In genomic region chr22:21634844-21635243, GRCh38 we compare ENCODE assay signal across 20 cellular contexts. TPM values are rescaled to one million over a fixed set of nuclear protein-coding genes. Genes with fewer than 3 reads are reported as not detected.
DNase-seq lines count a peak whose midpoint lies in the region; FAIRE-seq and TF ChIP-seq lines count a peak whose summit lies in the region.
"Had no signal": no experiment of that assay in that cellular context is flagged by ENCODE, and none has a peak within 500 bp of the region (broad histone marks: within the 10 kb centered on the region; RNA-seq: fewer than 3 reads in every experiment).

No MANE protein-coding gene starts in this region.

- intact Hi-C loops in kidney (cut with DNase I): no loop called here

- H3K4ac ChIP-seq in neuronal stem cell (ENCODE audit: low read length): no peak overlapping the region

- H2BK12ac ChIP-seq in neuronal stem cell (ENCODE audit: low read length): no peak overlapping the region

- no peak for FAIRE-seq in kidney (lab: Jason Lieb, UNC)
- FAIRE-seq: GM12891, GM18507 had no signal

- no peaks in the 10 kb centered on the region for H3K4me1 ChIP-seq in kidney (ENCODE audit: control insufficient read depth in 1 of 2, insufficient read depth in 1 of 2, low read depth in 1 of 2, low read length in 2 of 2)
- H3K4me1 ChIP-seq in neuronal stem cell (ENCODE audit: control insufficient read depth in 2 of 2, insufficient read depth in 1 of 2, low read depth in 1 of 2, low read length in 2 of 2): no peaks in the 10 kb centered on the region

- H4K8ac ChIP-seq in neuronal stem cell (ENCODE audit: low read depth, low read length): no peak overlapping the region

- H3K27ac ChIP-seq in WERI-Rb-1: no peak overlapping the region; the same call in 1 of the 2 replicates
- no peak overlapping the region for H3K27ac ChIP-seq in kidney (ENCODE audit: low read depth in 2 of 2, low read length in 2 of 2)
- H3K27ac ChIP-seq in neuronal stem cell (replicated peaks; ENCODE audit: low read length): no peak overlapping the region

- H3K27me3 ChIP-seq in H7 (ENCODE audit: control insufficient read depth, insufficient read depth, low read length): peaks cover 2% of the 10 kb centered on the region
- no peaks in the 10 kb centered on the region for H3K27me3 ChIP-seq in WERI-Rb-1 (ENCODE audit: insufficient read depth, low read depth, severe bottlenecking)
- peaks cover 0 to 2% (median 0%) of the 10 kb centered on the region in 3 experiments for H3K27me3 ChIP-seq in neuronal stem cell (ENCODE audit: control insufficient read depth in 3 of 3, insufficient read depth in 3 of 3, low read depth in 1 of 3, low read length in 3 of 3)

- H3K9me3 ChIP-seq in WERI-Rb-1 (ENCODE audit: severe bottlenecking) (no peaks in the 10 kb centered on the region), kidney (ENCODE audit: control insufficient read depth in 1 of 2, low read length in 2 of 2) (no peaks in the 10 kb centered on the region), neuronal stem cell (replicated peaks in 1 of 2; ENCODE audit: control insufficient read depth in 2 of 2, insufficient read depth in 1 of 2, low read depth in 1 of 2, low read length in 2 of 2) (peaks cover 0 to 2% of the 10 kb centered on the region in 2 donors)

- TF ChIP-seq POLR2A in erythroblast (IDR thresholded peaks at IDR 0.05; ENCODE audit: low read length): no peak

- peak overlapping the region; percentile 75 for H2AK5ac ChIP-seq in neuronal stem cell (ENCODE audit: low read depth, low read length)

- no peak overlapping the region for H3K18ac ChIP-seq in neuronal stem cell (ENCODE audit: low read length)

- H3K79me1 ChIP-seq in neuronal stem cell (ENCODE audit: low read depth, low read length): no peaks in the 10 kb centered on the region

- H3K14ac ChIP-seq in neuronal stem cell (ENCODE audit: low read length): no peak overlapping the region

- no peak overlapping the region for H2BK15ac ChIP-seq in neuronal stem cell (ENCODE audit: low read length)

- no peak overlapping the region for H2AFZ ChIP-seq in neuronal stem cell (ENCODE audit: low read length)

- H2BK5ac ChIP-seq in neuronal stem cell (ENCODE audit: low read length): no peak overlapping the region

- H2BK120ac ChIP-seq in neuronal stem cell (ENCODE audit: low read depth, low read length): no peak overlapping the region

- no peak overlapping the region for H4K91ac ChIP-seq in neuronal stem cell (ENCODE audit: low read depth, low read length, poor library complexity)

- H3K36me3 ChIP-seq in H7 (replicated peaks; ENCODE audit: control insufficient read depth, insufficient read depth, low read length) (no peaks in the 10 kb centered on the region), WERI-Rb-1 (no peaks in the 10 kb centered on the region), kidney (ENCODE audit: control insufficient read depth in 1 of 2, insufficient read depth in 2 of 2, low read length in 2 of 2) (no peaks in the 10 kb centered on the region), neuronal stem cell (replicated peaks in 1 of 2; ENCODE audit: control insufficient read depth in 2 of 2, insufficient read depth in 2 of 2, low read length in 2 of 2) (no peaks in the 10 kb centered on the region)

- H3K4me2 ChIP-seq in neuronal stem cell (ENCODE audit: insufficient read depth, low read length, poor library complexity, severe bottlenecking): no peak overlapping the region

- H3K4me3 ChIP-seq in H7 (ENCODE audit: insufficient read depth, low read depth, low read length) (no peak overlapping the region), WERI-Rb-1 (ENCODE audit: low read depth, low read length) (no peak overlapping the region), kidney (ENCODE audit: low read length in 2 of 2) (no peak overlapping the region), neuronal stem cell (ENCODE audit: low read length in 2 of 2) (no peak overlapping the region)

- no CpG with 5 or more reads among the region's 19 CpGs for WGBS in neuronal stem cell (ENCODE audit: extremely low coverage in 2 of 2, insufficient read length in 2 of 2, insufficient replicate concordance in 1 of 2), 2 donors

- TF ChIP-seq CTCF in WERI-Rb-1 (IDR thresholded peaks at IDR 0.05; ENCODE audit: low read depth, low read length) (no peak), kidney (IDR thresholded peaks at IDR 0.05; ENCODE audit: borderline replicate concordance, extremely low read depth, insufficient read depth) (no peak)

- DNase-seq in H7 (peak; percentile 49), WERI-Rb-1 (peak; percentile 32), kidney (peak; percentile 46), neuronal stem cell (ENCODE audit: low spot score) (no peak), kidney tubule cell (ENCODE audit: low spot score) (no peak), hypothalamus (lab: John Stamatoyannopoulos, UW) (no peak), erythroblast (lab: John Stamatoyannopoulos, UW) (no peak)
- DNase-seq: C1 segment of cervical spinal cord; Calu3; CD4-positive, alpha-beta memory T cell; COR-L47; DMS53; DMS79 treated with DMSO at 0.1 percent for 48 hours; GF-D8; GOT3; H9 had no signal

- peak overlapping the region; percentile 80 for H3K23ac ChIP-seq in neuronal stem cell (ENCODE audit: low read depth, low read length, poor library complexity)

- H3K9ac ChIP-seq in kidney (ENCODE audit: low read length in 2 of 2) (no peak overlapping the region), neuronal stem cell (ENCODE audit: low read depth, low read length, poor library complexity) (no peak overlapping the region)

RNA-seq across cellular contexts. Expression of gene CCDC116, which starts 2.3 kb away (rescaled TPM):
- total RNA-seq in H7 (2014; rRNA removed; shearing (Covaris generic)): 0.48 and 0.55 TPM in 2 replicates
- 0.22 TPM for total RNA-seq in kidney
- 0.22 TPM for polyA plus RNA-seq in kidney (ENCODE audit: insufficient read depth, low read depth, low replicate concordance)
- polyA plus RNA-seq in neuronal stem cell (2013, experiment 1 of 2): 0.10 TPM
- 0.18 TPM for polyA plus RNA-seq in neuronal stem cell (2013, experiment 2 of 2)
- total RNA-seq: A172, Calu3, G401 had no signal
- polyA plus RNA-seq: CD4-positive, alpha-beta memory T cell had no signal

RNA-seq across cellular contexts. Expression of gene YDJC, which starts 5.0 kb away (rescaled TPM):
- 53.0 and 57.3 TPM in 2 replicates for total RNA-seq in H7 (2014; rRNA removed; shearing (Covaris generic))
- total RNA-seq in kidney: 24.7 TPM
- 28.2 TPM for polyA plus RNA-seq in kidney (ENCODE audit: insufficient read depth, low read depth, low replicate concordance)
- polyA plus RNA-seq in neuronal stem cell (2013, experiment 1 of 2): 14.9 TPM
- polyA plus RNA-seq in neuronal stem cell (2013, experiment 2 of 2): 14.0 TPM

RNA-seq across cellular contexts. Expression of gene SDF2L1, which starts 7.3 kb away (rescaled TPM):
- 29.3 and 54.0 TPM in 2 replicates for total RNA-seq in H7 (2014; rRNA removed; shearing (Covaris generic))
- 56.1 TPM for total RNA-seq in kidney
- polyA plus RNA-seq in kidney (ENCODE audit: insufficient read depth, low read depth, low replicate concordance): 79.6 TPM
- polyA plus RNA-seq in neuronal stem cell (2013, experiment 1 of 2): 9.6 TPM
- 9.4 TPM for polyA plus RNA-seq in neuronal stem cell (2013, experiment 2 of 2)

RNA-seq across cellular contexts. Expression of gene PPIL2, which starts 31.0 kb away (rescaled TPM):
- total RNA-seq in H7 (2014; rRNA removed; shearing (Covaris generic)): 23.1 and 23.5 TPM in 2 replicates
- total RNA-seq in kidney: 46.9 TPM
- polyA plus RNA-seq in kidney (ENCODE audit: insufficient read depth, low read depth, low replicate concordance): 31.6 TPM
- 23.0 TPM for polyA plus RNA-seq in neuronal stem cell (2013, experiment 1 of 2)
- 23.7 TPM for polyA plus RNA-seq in neuronal stem cell (2013, experiment 2 of 2)

Comparison
In these comparisons a context has a peak if more than half of its experiments do, and no peak if none do; other contexts are left out.
1. DNase-seq: peak in H7 (single experiment), WERI-Rb-1 (single experiment) and kidney (single experiment); none in neuronal stem cell (single experiment), kidney tubule cell (single experiment), hypothalamus (0 of 51) and erythroblast (0 of 2).